Comparison of ENCODE assay signal across 1 cellular context in the genomic region with DNA sequence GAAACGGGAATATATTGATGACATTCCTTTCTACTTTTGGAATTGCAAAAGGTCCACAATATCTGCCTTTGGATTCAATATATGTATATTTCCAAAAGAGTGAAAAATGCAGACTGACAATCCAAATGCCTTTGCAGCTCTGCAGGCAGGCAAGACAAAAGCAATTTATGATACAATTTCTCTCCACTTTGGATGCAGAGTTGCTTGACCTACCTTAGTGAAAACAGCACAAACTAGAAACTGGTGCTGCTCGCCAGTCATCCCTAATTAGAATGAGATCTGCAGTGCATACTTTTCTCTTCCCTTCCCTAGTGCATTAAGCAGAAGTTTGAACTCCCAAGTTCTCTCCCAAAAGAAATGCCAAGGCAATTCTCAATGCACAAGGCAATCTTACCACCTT.
TF ChIP-seq lines count a peak whose summit lies in the region.

No MANE protein-coding gene starts in this region.

TF ChIP-seq in GM23338, 12 proteins besides CTCF, POLR2A, EP300 and RAD21 (continued from another document):
- TF ChIP-seq ZNF462 (CRISPR knock-in tag; IDR thresholded peaks at IDR 0.05) = no peak
- no peak for TF ChIP-seq ZNF114 (CRISPR knock-in tag; IDR thresholded peaks at IDR 0.05)
- TF ChIP-seq EZH2 (IDR thresholded peaks at IDR 0.05; ENCODE audit: low read depth, unreplicated experiment) = no peak
- TF ChIP-seq ZNF331 (CRISPR knock-in tag; IDR thresholded peaks at IDR 0.05; ENCODE audit: low read depth) = no peak
- TF ChIP-seq POLR2AphosphoS5 (IDR thresholded peaks at IDR 0.05; ENCODE audit: low read depth) = no peak
- no peak for TF ChIP-seq CREB1 (CRISPR knock-in tag; IDR thresholded peaks at IDR 0.05; ENCODE audit: low read depth)
